Comparison of ENCODE assay signal across 8 cellular contexts in genomic region chr11:33417121-33417520, GRCh38. TPM values are rescaled to one million over a fixed set of nuclear protein-coding genes. Genes with fewer than 3 reads are reported as not detected.
"Had no signal": no experiment of that assay in that cellular context is flagged by ENCODE, and none has a peak within 500 bp of the region (broad histone marks: within the 10 kb centered on the region; RNA-seq: fewer than 3 reads in every experiment).

No MANE protein-coding gene starts in this region.

- H3K9me3 Mint-ChIP-seq: IgD-negative memory B cell had no signal

- H3K4me1 Mint-ChIP-seq: IgD-negative memory B cell had no signal

- FAIRE-seq: HepG2, HTR-8/SVneo, K562 had no signal

- H3K4me3 Mint-ChIP-seq: IgD-negative memory B cell had no signal

- H3K36me3 Mint-ChIP-seq: IgD-negative memory B cell had no signal

- H3K4me3 ChIP-seq: K562 had no signal

- ATAC-seq: HepG2, K562 had no signal

- DNase-seq: IMR-90, KBM-7, KG1 had no signal

- H3K27ac ChIP-seq: HL-60 had no signal

RNA-seq across cellular contexts. Expression of gene KIAA1549L, which starts 41.2 kb away (rescaled TPM):
- total RNA-seq: K562 had no signal
- polyA plus RNA-seq: IgD-negative memory B cell, K562 had no signal
